1 cellular context compared by ENCODE assay signal in genomic region chr6:116364361-116364760, GRCh38.
TF ChIP-seq lines count a peak whose summit lies in the region.

No MANE protein-coding gene starts in this region.

TF ChIP-seq in K562, 482 proteins besides CTCF, POLR2A, EP300 and RAD21 (continued from another document):
- TF ChIP-seq RNF219 (CRISPR knock-in tag; IDR thresholded peaks at IDR 0.05): no peak
- no peak for TF ChIP-seq FOSL1 (tag; conservative IDR thresholded peaks at IDR 0.05)
- no peak for TF ChIP-seq HMGN3 (IDR thresholded peaks at IDR 0.05; ENCODE audit: borderline replicate concordance, extremely low read depth, insufficient read length, low read depth, low read length)
- TF ChIP-seq CUX1 (CRISPR knock-in tag; IDR thresholded peaks at IDR 0.05): no peak
- no peak for TF ChIP-seq HMG20A (CRISPR knock-in tag; conservative IDR thresholded peaks at IDR 0.05)
- TF ChIP-seq KAT7 (CRISPR knock-in tag; IDR thresholded peaks at IDR 0.05; ENCODE audit: borderline replicate concordance): no peak
- TF ChIP-seq POLR2B (IDR thresholded peaks at IDR 0.05; ENCODE audit: low read depth, partially characterized antibody): no peak
